8 cellular contexts compared by ENCODE assay signal in the genomic region with DNA sequence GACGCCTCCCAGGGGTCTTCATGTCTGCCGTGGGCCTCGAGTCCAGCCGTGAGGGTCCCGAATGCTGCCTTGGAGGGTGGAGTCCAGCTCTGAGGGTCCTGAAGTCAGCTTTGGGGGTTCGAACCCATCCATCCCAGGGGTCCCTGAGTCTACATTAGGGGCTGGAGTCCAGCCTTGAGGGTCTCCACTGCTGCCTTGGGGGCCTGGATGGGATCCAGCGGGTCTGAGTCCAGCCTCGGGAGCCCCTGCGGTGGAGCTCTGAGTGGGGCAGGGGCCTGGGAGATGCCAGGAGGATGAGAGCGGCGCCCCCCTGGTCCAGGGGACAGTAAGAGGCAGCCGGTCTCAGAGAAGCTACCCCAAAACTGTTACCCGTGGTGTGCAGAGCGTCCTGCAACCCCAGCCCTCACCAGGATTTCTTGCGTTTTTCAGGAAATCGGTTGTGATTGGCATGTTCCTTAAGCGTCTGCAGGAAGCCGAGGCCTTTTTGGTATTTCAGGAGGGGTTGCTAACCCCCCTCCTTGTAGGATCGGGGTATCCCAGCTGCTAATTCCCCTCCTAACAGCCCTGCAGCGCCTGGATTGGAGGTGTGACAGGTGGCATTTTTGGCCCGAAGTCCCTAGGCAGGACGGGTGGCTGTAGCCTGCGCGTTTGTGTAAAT. TPM values are rescaled to one million over a fixed set of nuclear protein-coding genes. Genes with fewer than 3 reads are reported as not detected.
A peak's percentile ranks its signal among the peaks of the same experiment; 100 is the strongest.
DNase-seq lines count a peak whose midpoint lies in the region; ATAC-seq and TF ChIP-seq lines count a peak whose summit lies in the region.

No MANE protein-coding gene starts in this region.

- TF ChIP-seq POLR2A in upper lobe of left lung (IDR thresholded peaks at IDR 0.05): no peak

- H3K27ac ChIP-seq in mammary epithelial cell (ENCODE audit: insufficient read depth, low read depth, low read length): peak overlapping the region; percentile 82
- H3K27ac ChIP-seq in lung (ENCODE audit: low read depth in 1 of 2, low read length in 1 of 2): peak overlapping the region in 1 of 2 donors; percentile 88
- H3K27ac ChIP-seq in upper lobe of left lung: peak overlapping the region in 2 of 4 donors; percentile 90 to 97

- TF ChIP-seq CTCF in mammary epithelial cell (conservative IDR thresholded peaks at IDR 0.05 in 1 of 2, IDR thresholded peaks at IDR 0.05 in 1 of 2; ENCODE audit: extremely low read depth in 1 of 2, insufficient read depth in 1 of 2, low read depth in 1 of 2, low read length in 2 of 2): no peak
- TF ChIP-seq CTCF in lung (IDR thresholded peaks at IDR 0.05; ENCODE audit: control extremely low read depth, extremely low read depth): no peak
- TF ChIP-seq CTCF in upper lobe of left lung (IDR thresholded peaks at IDR 0.05): no peak

- H3K4me1 Mint-ChIP-seq in activated CD4-positive, alpha-beta T cell treated with anti-CD3 and anti-CD28 coated beads, Interleukin-2, amount 10 ng/mL, durations not matched to agents 7 days and 5 days: peaks cover 48% of the 10 kb centered on the region

- H3K4me2 ChIP-seq in mammary epithelial cell (ENCODE audit: insufficient read depth, low read depth, low read length): peak overlapping the region; percentile 99

- H3K9ac ChIP-seq in mammary epithelial cell (ENCODE audit: insufficient read depth, low read length): peak overlapping the region; percentile 90

- CTCF ChIA-PET in activated CD4-positive, alpha-beta T cell treated with anti-CD3 and anti-CD28 coated beads, Interleukin-2, amount 10 ng/mL, durations not matched to agents 7 days and 5 days (lab: Charles Lee): no interaction called here
- CTCF ChIA-PET in mammary epithelial cell (lab: Charles Lee; ENCODE audit: low non-redundant PET): no interaction called here

- peak; percentile 19 for DNase-seq in activated CD4-positive, alpha-beta T cell treated with anti-CD3 and anti-CD28 coated beads, Interleukin-2, amount 10 ng/mL, durations not matched to agents 7 days and 5 days
- DNase-seq in activated CD4-positive, alpha-beta T cell treated with anti-CD3 and anti-CD28 coated beads for 1 hour: no peak
- DNase-seq in mammary epithelial cell (peak; percentile 17), lung (ENCODE audit: low spot score) (no peak), upper lobe of left lung (peak in 1 of 2 donors; percentile 20), NCI-H1417 treated with DMSO at 0.1 percent for 48 hours (lab: John Stamatoyannopoulos, UW) (no peak), DMS 273 (lab: John Stamatoyannopoulos, UW; ENCODE audit: unreplicated experiment) (no peak), NCI-H2081 treated with DMSO at 0.1 percent for 48 hours (lab: John Stamatoyannopoulos, UW) (no peak)

- no peak overlapping the region for H2AFZ ChIP-seq in mammary epithelial cell (ENCODE audit: low read depth, low read length)

- peak overlapping the region; percentile 91 for H3K27ac Mint-ChIP-seq in activated CD4-positive, alpha-beta T cell treated with anti-CD3 and anti-CD28 coated beads, Interleukin-2, amount 10 ng/mL, durations not matched to agents 7 days and 5 days

- no peaks in the 10 kb centered on the region for H4K20me1 ChIP-seq in mammary epithelial cell (ENCODE audit: insufficient read depth, low read length)

- TF ChIP-seq EP300 in upper lobe of left lung (IDR thresholded peaks at IDR 0.05): no peak

- 3% methylated on average over 8 of the region's 24 CpGs for WGBS in mammary epithelial cell (ENCODE audit: low coverage, missing lambda C conversion rate)
- WGBS in lung, 2 donors: 4% methylated on average over 24 of the region's 24 CpGs
- 4 to 7% methylated on average over 18 to 19 of the region's 24 CpGs for WGBS in upper lobe of left lung, 2 donors

- BruUV-seq in mammary epithelial cell (replicated peaks; lab: Mats Ljungman, UMichigan): no TSS peak

- in situ Hi-C loops in mammary epithelial cell (cut with MboI; ENCODE audit: low sequenced_read_pairs in 2 of 2): no loop called here

- H3K27me3 Mint-ChIP-seq in activated CD4-positive, alpha-beta T cell treated with anti-CD3 and anti-CD28 coated beads, Interleukin-2, amount 10 ng/mL, durations not matched to agents 7 days and 5 days: no peaks in the 10 kb centered on the region

- POLR2A ChIA-PET in activated CD4-positive, alpha-beta T cell treated with anti-CD3 and anti-CD28 coated beads, Interleukin-2, amount 10 ng/mL, durations not matched to agents 7 days and 5 days (lab: Charles Lee): no interaction called here

- H3K79me2 ChIP-seq in mammary epithelial cell (ENCODE audit: insufficient read depth, low read length): peaks cover 32% of the 10 kb centered on the region

- H3K4me3 ChIP-seq in mammary epithelial cell (replicated peaks in 1 of 3; ENCODE audit: insufficient read depth in 1 of 3, low read depth in 2 of 3, low read length in 3 of 3): peak overlapping the region; percentile 87 to 99 (median 97)
- H3K4me3 ChIP-seq in lung: peak overlapping the region; percentile 93
- peak overlapping the region; percentile 91 to 99 (median 95) for H3K4me3 ChIP-seq in upper lobe of left lung

- peaks cover 7% of the 10 kb centered on the region for H3K36me3 Mint-ChIP-seq in activated CD4-positive, alpha-beta T cell treated with anti-CD3 and anti-CD28 coated beads, Interleukin-2, amount 10 ng/mL, durations not matched to agents 7 days and 5 days (ENCODE audit: low read depth)

- dilution Hi-C loops in mammary epithelial cell (cut with HindIII; ENCODE audit: low sequenced_read_pairs): no loop called here

- H3K9me3 Mint-ChIP-seq in activated CD4-positive, alpha-beta T cell treated with anti-CD3 and anti-CD28 coated beads, Interleukin-2, amount 10 ng/mL, durations not matched to agents 7 days and 5 days: no peaks in the 10 kb centered on the region

- H3K36me3 ChIP-seq in mammary epithelial cell (ENCODE audit: insufficient read depth, low read length) (no peaks in the 10 kb centered on the region), lung (ENCODE audit: control insufficient read depth in 2 of 2, insufficient read depth in 2 of 2, low read length in 2 of 2) (peaks cover 0 to 13% of the 10 kb centered on the region in 2 donors), upper lobe of left lung (peaks cover 0 to 7% (median 4%) of the 10 kb centered on the region in 4 donors)

- H3K9me3 ChIP-seq in mammary epithelial cell (replicated peaks; ENCODE audit: insufficient read depth, low read length): no peaks in the 10 kb centered on the region
- H3K9me3 ChIP-seq in lung (ENCODE audit: control insufficient read depth in 2 of 2, insufficient read depth in 1 of 2, low read length in 1 of 2): no peaks in the 10 kb centered on the region
- H3K9me3 ChIP-seq in upper lobe of left lung: no peaks in the 10 kb centered on the region

- H3K4me1 ChIP-seq in mammary epithelial cell (ENCODE audit: insufficient read depth, low read length) (peaks cover 12% of the 10 kb centered on the region), lung (ENCODE audit: control insufficient read depth in 2 of 2, insufficient read depth in 2 of 2, low read length in 2 of 2) (peaks cover 0 to 12% of the 10 kb centered on the region in 2 donors), upper lobe of left lung (peaks cover 14 to 40% (median 19%) of the 10 kb centered on the region in 4 donors)

- peak overlapping the region; percentile 79 for H3K4me3 Mint-ChIP-seq in activated CD4-positive, alpha-beta T cell treated with anti-CD3 and anti-CD28 coated beads, Interleukin-2, amount 10 ng/mL, durations not matched to agents 7 days and 5 days

- no peak for ATAC-seq in lung (ENCODE audit: insufficient read depth, low FRiP score)
- ATAC-seq in upper lobe of left lung (ENCODE audit: low FRiP score in 2 of 2): no peak

- H3K27me3 ChIP-seq in mammary epithelial cell (ENCODE audit: insufficient read depth, low read length): peaks cover 2% of the 10 kb centered on the region
- no peaks in the 10 kb centered on the region for H3K27me3 ChIP-seq in lung (ENCODE audit: control insufficient read depth, insufficient read depth)
- H3K27me3 ChIP-seq in upper lobe of left lung: no peaks in the 10 kb centered on the region

- intact Hi-C loops in mammary epithelial cell (cut with micrococcal nuclease): loop anchor here (10.0 kb wide), 1 partner anchor 835 kb away; no protein-coding TSS in a partner anchor

RNA-seq across cellular contexts. Expression of a gene that starts 1.7 kb away (rescaled TPM):
- 10 to 100 TPM; 48.5 to 52.1 TPM for total RNA-seq in activated CD4-positive, alpha-beta T cell treated with anti-CD3 and anti-CD28 coated beads, Interleukin-2, amount 10 ng/mL, durations not matched to agents 7 days and 5 days
- total RNA-seq in mammary epithelial cell (10 to 100 TPM; 28.0 to 46.7 TPM), lung (10 to 100 TPM; 11.8 to 79.1 TPM), upper lobe of left lung (10 to 100 TPM; 34.6 to 69.9 (median 61.0) TPM)
- polyA plus RNA-seq in mammary epithelial cell (30.4 TPM), lung (10 to 100 TPM; 58.7 to 60.5 TPM)
- polyA minus RNA-seq in mammary epithelial cell: 16.0 TPM

RNA-seq across cellular contexts. Expression of a gene that starts 39.1 kb away (rescaled TPM):
- total RNA-seq in activated CD4-positive, alpha-beta T cell treated with anti-CD3 and anti-CD28 coated beads, Interleukin-2, amount 10 ng/mL, durations not matched to agents 7 days and 5 days: 10 to 100 TPM; 60.1 to 63.4 TPM
- total RNA-seq in mammary epithelial cell: 1 to 10 TPM; 4.3 to 9.8 TPM
- 6.6 TPM for polyA plus RNA-seq in mammary epithelial cell
- 20.4 TPM for polyA minus RNA-seq in mammary epithelial cell
- 10 to 100 TPM; 22.2 to 34.2 TPM for total RNA-seq in lung
- 10 to 100 TPM; 13.4 to 41.5 TPM for polyA plus RNA-seq in lung
- total RNA-seq in upper lobe of left lung: 10 to 100 TPM in 5 of 6 donors, 1 to 10 TPM in 1; 7.8 to 75.4 (median 19.2) TPM

Comparison
In these comparisons a context has a peak if more than half of its experiments do, and no peak if none do; other contexts are left out.
1. DNase-seq: peak in activated CD4-positive, alpha-beta T cell treated with anti-CD3 and anti-CD28 coated beads, Interleukin-2, amount 10 ng/mL, durations not matched to agents 7 days and 5 days (single experiment) and mammary epithelial cell (single experiment); none in activated CD4-positive, alpha-beta T cell treated with anti-CD3 and anti-CD28 coated beads for 1 hour (single experiment), lung (single experiment), NCI-H1417 treated with DMSO at 0.1 percent for 48 hours (single experiment), DMS 273 (single experiment) and NCI-H2081 treated with DMSO at 0.1 percent for 48 hours (single experiment).
2. Peak in every context shown above with its lines, with median percentiles within 50 percentile points of each other: H3K4me3 ChIP-seq.